In genomic region chr3:149808209-149808829, GRCh38 we compare ENCODE assay signal across 8 cellular contexts. TPM values are rescaled to one million over a fixed set of nuclear protein-coding genes. Genes with fewer than 3 reads are reported as not detected.
DNase-seq lines count a peak whose midpoint lies in the region; ATAC-seq and TF ChIP-seq lines count a peak whose summit lies in the region.

No MANE protein-coding gene starts in this region.

- no peak overlapping the region for H3K4me3 ChIP-seq in lower lobe of right lung

- H3K4me1 ChIP-seq in lower lobe of right lung, result peaks cover 8% of the 10 kb centered on the region

- no peaks in the 10 kb centered on the region for H3K27me3 ChIP-seq in lower lobe of right lung (ENCODE audit: low read depth)

- peak; percentile 87 for TF ChIP-seq CTCF in lower lobe of right lung (IDR thresholded peaks at IDR 0.05)

- intact Hi-C loops in lower lobe of right lung (cut with DNase I), result no loop called here

- no peaks in the 10 kb centered on the region for H3K36me3 ChIP-seq in lower lobe of right lung

- ATAC-seq in lower lobe of right lung, result peak in 1 of 2 donors; percentile 21
- ATAC-seq in HG03097 (IDR thresholded peaks at IDR 0.05; ENCODE audit: low FRiP score, unreplicated experiment), result no peak

- peak; percentile 93 for DNase-seq in Ammon's horn (ENCODE audit: low spot score)
- peak; percentile 82 for DNase-seq in H4 (ENCODE audit: low spot score)
- peak; percentile 65 for DNase-seq in NCI-H510A (lab: John Stamatoyannopoulos, UW)
- DNase-seq in activated CD4-positive, alpha-beta T cell treated with anti-CD3 and anti-CD28 coated beads for 4 hours, result peak; percentile 49 to 55
- DNase-seq in dermis microvascular lymphatic vessel endothelial cell (ENCODE audit: low read depth in 2 of 2), result peak; percentile 71 to 83
- DNase-seq in lower lobe of right lung, result peak; percentile 66
- peak; percentile 22 to 24 for DNase-seq in stimulated activated CD8-positive, alpha-beta memory T cell treated with anti-CD3 and anti-CD28 coated beads, Interleukin-15, amount 100 ng/mL, for 48 hours (ENCODE audit: low read depth in 2 of 2)

- no peaks in the 10 kb centered on the region for H3K9me3 ChIP-seq in lower lobe of right lung

- H3K27ac ChIP-seq in lower lobe of right lung, result no peak overlapping the region

RNA-seq across cellular contexts. Expression of gene RNF13, which starts 4.7 kb away (rescaled TPM):
- total RNA-seq in H4 (2014; rRNA removed; shearing (Covaris generic)), result 42.3 and 72.7 TPM in 2 replicates
- total RNA-seq in dermis microvascular lymphatic vessel endothelial cell (45.3 and 51.3 TPM in 2 replicates), lower lobe of right lung (138 TPM)

RNA-seq across cellular contexts. Expression of gene ANKUB1, which starts 16.0 kb away (rescaled TPM):
- not detected in 2 replicates for total RNA-seq in H4 (2014; rRNA removed; shearing (Covaris generic))
- total RNA-seq in dermis microvascular lymphatic vessel endothelial cell, result under 0.01 TPM in 1 of 2 replicates, not detected in the other
- 3.1 TPM for total RNA-seq in lower lobe of right lung

RNA-seq across cellular contexts. Expression of gene COMMD2, which starts 56.0 kb away (rescaled TPM):
- total RNA-seq in H4 (2014; rRNA removed; shearing (Covaris generic)), result 52.3 and 52.7 TPM in 2 replicates
- total RNA-seq in dermis microvascular lymphatic vessel endothelial cell (22.4 and 23.1 TPM in 2 replicates), lower lobe of right lung (44.9 TPM)

Comparison
In these comparisons a context has a peak if more than half of its experiments do, and no peak if none do; other contexts are left out.
1. DNase-seq: peak in every context shown above with its lines; median percentile 93 in Ammon's horn; 82 in H4; 77 in dermis microvascular lymphatic vessel endothelial cell; 66 in lower lobe of right lung; 65 in NCI-H510A; 52 in activated CD4-positive, alpha-beta T cell treated with anti-CD3 and anti-CD28 coated beads for 4 hours; 23 in stimulated activated CD8-positive, alpha-beta memory T cell treated with anti-CD3 and anti-CD28 coated beads, Interleukin-15, amount 100 ng/mL, for 48 hours.